In genomic region chr3:120561251-120562045, GRCh38 we compare ENCODE assay signal across 8 cellular contexts. TPM values are rescaled to one million over a fixed set of nuclear protein-coding genes. Genes with fewer than 3 reads are reported as not detected.
A peak's percentile ranks its signal among the peaks of the same experiment; 100 is the strongest.
DNase-seq lines count a peak whose midpoint lies in the region; ATAC-seq, FAIRE-seq and TF ChIP-seq lines count a peak whose summit lies in the region.

No MANE protein-coding gene starts in this region.

- peak; percentile 76 for TF ChIP-seq CTCF in HepG2 (CRISPR knock-in tag; IDR thresholded peaks at IDR 0.05)

- no peak overlapping the region for H3K4me2 ChIP-seq in HepG2 (ENCODE audit: low read depth, low read length)

- CTCF ChIA-PET in HepG2 (lab: Yijun Ruan, JAX; ENCODE audit: low intra/inter-chr PET ratio, low total read pairs): interaction anchor here (0.8 kb wide), 1 partner anchor 591 kb away, joined by 3 read pairs; no protein-coding TSS in a partner anchor

- TF ChIP-seq RAD21 in HepG2 (CRISPR knock-in tag; IDR thresholded peaks at IDR 0.05): no peak

- FAIRE-seq in A204.1 (lab: Jason Lieb, UNC): peak; percentile 79
- peak; percentile 79 for FAIRE-seq in GM18507 (lab: Jason Lieb, UNC)
- FAIRE-seq in HepG2 (lab: Jason Lieb, UNC): peak; percentile 63

- intact Hi-C loops in HepG2 (cut with micrococcal nuclease; ENCODE audit: unreplicated experiment): loop anchor here (1.0 kb wide), 1 partner anchor 234 kb away; no protein-coding TSS in a partner anchor

- no peak overlapping the region for H3K4me3 ChIP-seq in HepG2 (replicated peaks in 1 of 3; ENCODE audit: insufficient read depth in 1 of 3, low read depth in 2 of 3, low read length in 3 of 3)

- H4K20me1 ChIP-seq in HepG2 (ENCODE audit: insufficient read depth, low read length): no peaks in the 10 kb centered on the region

- H2AFZ ChIP-seq in HepG2 (ENCODE audit: low read length): no peak overlapping the region

- no peaks in the 10 kb centered on the region for H3K9me3 ChIP-seq in HepG2 (ENCODE audit: low read length)

- 4% methylated on average over 10 of the region's 10 CpGs for WGBS in HepG2 (ENCODE audit: low lambda C conversion rate)

- H3K79me2 ChIP-seq in HepG2 (ENCODE audit: insufficient read depth, low read length): no peaks in the 10 kb centered on the region

- no peak overlapping the region for H3K9ac ChIP-seq in HepG2 (ENCODE audit: insufficient read depth, low read depth, low read length)

- H3K4me1 ChIP-seq in HepG2 (ENCODE audit: insufficient read depth, low read length): peaks cover 23% of the 10 kb centered on the region

- H3K36me3 ChIP-seq in HepG2 (replicated peaks in 1 of 2; ENCODE audit: control insufficient read depth in 1 of 2, insufficient read depth in 2 of 2, low read length in 2 of 2): no peaks in the 10 kb centered on the region

- no peak for TF ChIP-seq POLR2A in HepG2 (IDR thresholded peaks at IDR 0.05; ENCODE audit: insufficient read depth in 1 of 2, low read depth in 2 of 2, low read length in 2 of 2)

- H3K27me3 ChIP-seq in HepG2 (ENCODE audit: control insufficient read depth in 1 of 2, insufficient read depth in 2 of 2, low read length in 2 of 2): peaks cover 0 to 8% of the 10 kb centered on the region in 2 experiments; a peak in 1 of 5 replicates

- DNase-seq in GM18507 (ENCODE audit: extremely low spot score, insufficient read length, low read depth) (no peak), NCI-H2227 treated with DMSO at 0.1 percent for 48 hours (lab: John Stamatoyannopoulos, UW) (peak; percentile 47), cerebellum (ENCODE audit: low spot score) (peak; percentile 72), HepG2 (ENCODE audit: low spot score) (peak; percentile 35)
- DNase-seq in activated CD4-positive, alpha-beta T cell treated with anti-CD3 and anti-CD28 coated beads for 1 hour: peak; percentile 43
- peak; percentile 31 to 53 (median 41) for DNase-seq in stimulated activated CD4-positive, alpha-beta T cell treated with anti-CD3 and anti-CD28 coated beads, TNF-alpha, amount 100 ng/mL, for 48 hours (ENCODE audit: low read depth in 3 of 3)

- ATAC-seq in HG03103 (IDR thresholded peaks at IDR 0.05; ENCODE audit: low read depth, unreplicated experiment) (peak; percentile 45), HepG2 (peak; percentile 75)

- no peak overlapping the region for H3K27ac ChIP-seq in HepG2 (ENCODE audit: extremely low read length, insufficient read depth, low read length)

- POLR2A ChIA-PET in HepG2 (lab: Yijun Ruan, JAX): no interaction called here

- TF ChIP-seq EP300 in HepG2 (IDR thresholded peaks at IDR 0.05; ENCODE audit: low read depth in 2 of 2, low read length in 2 of 2) (no peak), HepG2 (CRISPR knock-in tag; IDR thresholded peaks at IDR 0.05; ENCODE audit: borderline replicate concordance) (no peak)

- in situ Hi-C loops in HepG2 (cut with HindIII; ENCODE audit: extremely low pct_ligation_motif_present, low pct_unique_long_range_greater_than_20kb): loop anchor here (5.0 kb wide), 2 partner anchors 236 to 319 kb away; no protein-coding TSS in a partner anchor

- no TSS peak for BruUV-seq in HepG2 (replicated peaks; lab: Mats Ljungman, UMichigan)

TF ChIP-seq in HepG2, 621 proteins besides CTCF, POLR2A, EP300 and RAD21:
- TF ChIP-seq STAG1 (CRISPR knock-in tag; IDR thresholded peaks at IDR 0.05) (peak; percentile 75), SMC3 (IDR thresholded peaks at IDR 0.05; ENCODE audit: low read length) (peak; percentile 38; the same call in 1 of the 2 replicates), ZNF274 (CRISPR knock-in tag; IDR thresholded peaks at IDR 0.05) (no peak), ZC3H13 (CRISPR knock-in tag; IDR thresholded peaks at IDR 0.05) (no peak)

RNA-seq across cellular contexts. Expression of gene NDUFB4, which starts 34.7 kb away (rescaled TPM):
- total RNA-seq in cerebellum (40.5 TPM), HepG2 (2016; rRNA removed; fragmentation: Illumina TruSeq; extraction: Trizol) (115 and 117 TPM in 2 replicates)
- total RNA-seq in HepG2 (2016; cell fraction: cytosol; rRNA removed; fragmentation: Illumina TruSeq; extraction: Trizol; ENCODE audit: low read depth): 39.9 and 43.6 TPM in 2 replicates
- total RNA-seq in HepG2 (2016; cell fraction: insoluble cytoplasmic fraction; rRNA removed; fragmentation: Illumina TruSeq; extraction: Trizol): 110 and 124 TPM in 2 replicates
- 33.6 and 35.8 TPM in 2 replicates for total RNA-seq in HepG2 (2016; cell fraction: membrane; rRNA removed; fragmentation: Illumina TruSeq; extraction: Trizol)
- 55.5 and 56.1 TPM in 2 replicates for total RNA-seq in HepG2 (2016; cell fraction: nucleus; rRNA removed; fragmentation: Illumina TruSeq; extraction: Trizol)
- polyA plus RNA-seq in HepG2 (2011; rRNA removed): 114 and 116 TPM in 2 replicates
- 159 and 174 TPM in 2 replicates for polyA plus RNA-seq in HepG2 (2011; cell fraction: cytosol; rRNA removed)
- polyA plus RNA-seq in HepG2 (2011; cell fraction: nucleus; rRNA removed): 62.2 and 63.2 TPM in 2 replicates
- 93.3 and 104 TPM in 2 replicates for polyA plus RNA-seq in HepG2 (2012)
- 81.3 and 104 TPM in 2 replicates for polyA plus RNA-seq in HepG2 (2016; cell fraction: cytosol; fragmentation: Illumina TruSeq; extraction: Trizol; ENCODE audit: low read depth)
- 235 and 273 TPM in 2 replicates for polyA plus RNA-seq in HepG2 (2016; cell fraction: insoluble cytoplasmic fraction; fragmentation: Illumina TruSeq; extraction: Trizol; ENCODE audit: low read depth)
- polyA plus RNA-seq in HepG2 (2016; cell fraction: membrane; fragmentation: Illumina TruSeq; extraction: Trizol; ENCODE audit: low read depth): 63.4 and 67.0 TPM in 2 replicates
- 131 and 145 TPM in 2 replicates for polyA plus RNA-seq in HepG2 (2016; cell fraction: nucleus; fragmentation: Illumina TruSeq; extraction: Trizol; ENCODE audit: insufficient read depth, low read depth)
- 56.8 and 189 TPM in 2 replicates for polyA minus RNA-seq in HepG2 (2011; rRNA and poly(A)+ RNA removed; ENCODE audit: low replicate concordance)
- polyA minus RNA-seq in HepG2 (2011; cell fraction: cytosol; rRNA and poly(A)+ RNA removed): 65.4 and 78.7 TPM in 2 replicates
- 34.8 and 40.0 TPM in 2 replicates for polyA minus RNA-seq in HepG2 (2011; cell fraction: nucleus; rRNA and poly(A)+ RNA removed)
